ENCODE assay signal across 34 cellular contexts in the genomic region with DNA sequence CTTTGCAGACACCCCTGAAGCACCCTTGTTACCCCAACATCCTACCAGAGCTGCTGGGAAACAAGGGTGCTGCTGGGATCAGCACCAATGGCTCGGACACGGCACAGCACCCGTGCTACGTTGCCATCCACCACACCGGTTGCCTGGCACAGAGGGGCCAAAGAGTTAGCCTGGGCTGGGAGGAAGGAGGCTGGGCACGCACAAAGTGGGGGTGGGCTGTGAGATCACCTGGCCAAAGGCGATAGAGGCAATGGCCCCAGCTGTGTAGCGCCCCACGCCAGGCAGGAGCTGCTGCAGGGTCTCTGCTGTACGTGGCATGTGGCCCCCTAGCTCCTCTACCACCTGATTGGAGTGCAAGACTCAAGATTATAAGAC. TPM values are rescaled to one million over a fixed set of nuclear protein-coding genes. Genes with fewer than 3 reads are reported as not detected.
"Had no signal": no experiment of that assay in that cellular context is flagged by ENCODE, and none has a peak within 500 bp of the region (broad histone marks: within the 10 kb centered on the region; RNA-seq: fewer than 3 reads in every experiment).

No MANE protein-coding gene starts in this region.

- H3K36me3 ChIP-seq: MG63 had no signal

- DNase-seq: Karpas-422, Kasumi-1, MG63, MM.1S, MV-4-11, NCI-H1048, NCI-H1092, NCI-H1092 treated with DMSO at 0.1 percent for 48 hours, NCI-H1105, NCI-H1105 treated with DMSO at 0.1 percent for 48 hours, NCI-H1417, NCI-H1417 treated with DMSO at 0.1 percent for 48 hours, NCI-H1436, NCI-H1436 treated with DMSO at 0.1 percent for 48 hours, NCI-H146, NCI-H1694, NCI-H1694 treated with DMSO at 0.1 percent for 48 hours, NCI-H187, NCI-H187 treated with DMSO at 0.1 percent for 48 hours, NCI-H1930, NCI-H2029, NCI-H2029 treated with DMSO at 0.1 percent for 48 hours, NCI-H2081, NCI-H2081 treated with DMSO at 0.1 percent for 48 hours, NCI-H2107, NCI-H2171, NCI-H2171 treated with DMSO at 0.1 percent for 48 hours, NCI-H2227 treated with DMSO at 0.1 percent for 48 hours, NCI-H226, NCI-H345, NCI-H446, NCI-H446 treated with DMSO at 0.1 percent for 48 hours, NCI-H510A had no signal

- H3K4me3 ChIP-seq: MG63 had no signal

- H3K27me3 ChIP-seq: MG63 had no signal

RNA-seq across cellular contexts. Expression of a gene that starts 5.6 kb away (rescaled TPM):
- total RNA-seq: M059J had no signal
